7 cellular contexts compared by ENCODE assay signal in genomic region chr13:46553521-46553885, GRCh38. TPM values are rescaled to one million over a fixed set of nuclear protein-coding genes. Genes with fewer than 3 reads are reported as not detected.
DNase-seq lines count a peak whose midpoint lies in the region; ATAC-seq lines count a peak whose summit lies in the region.

No MANE protein-coding gene starts in this region.

- peaks cover 9% of the 10 kb centered on the region for H3K79me1 ChIP-seq in mesendoderm (ENCODE audit: low read length)

- peak overlapping the region; percentile 55 for H2BK5ac ChIP-seq in mesendoderm (ENCODE audit: low read length)

- H2AFZ ChIP-seq in Karpas-422 (ENCODE audit: low read length): peak overlapping the region; percentile 96; the same call in 1 of the 2 replicates

- H3K36me3 ChIP-seq in Karpas-422 (ENCODE audit: insufficient read depth, low read length) (no peaks in the 10 kb centered on the region), mesendoderm (ENCODE audit: control insufficient read depth, insufficient read depth, low read length) (no peaks in the 10 kb centered on the region), aorta (ENCODE audit: control insufficient read depth in 1 of 2, insufficient read depth in 2 of 2, low read length in 1 of 2) (no peaks in the 10 kb centered on the region)

- H3K56ac ChIP-seq in mesendoderm (ENCODE audit: low read length): peak overlapping the region; percentile 99

- H3K4me1 ChIP-seq in Karpas-422 (ENCODE audit: low read length) (peaks cover 25% of the 10 kb centered on the region), mesendoderm (ENCODE audit: control insufficient read depth, low read depth, low read length) (peaks cover 2% of the 10 kb centered on the region), aorta (ENCODE audit: control insufficient read depth in 1 of 2, insufficient read depth in 2 of 2, low read length in 2 of 2) (no peaks in the 10 kb centered on the region)

- H4K8ac ChIP-seq in mesendoderm (ENCODE audit: low read depth, low read length): peak overlapping the region; percentile 79

- H3K9ac ChIP-seq in Karpas-422 (ENCODE audit: low read length): peak overlapping the region; percentile 77
- H3K9ac ChIP-seq in mesendoderm (ENCODE audit: low read length): peak overlapping the region; percentile 95

- H3K23ac ChIP-seq in mesendoderm (ENCODE audit: low read length): peak overlapping the region; percentile 100

- no peaks in the 10 kb centered on the region for H3K9me2 ChIP-seq in Karpas-422 (replicated peaks; ENCODE audit: insufficient read depth, low read length)

- H3K4me3 ChIP-seq in Karpas-422 (ENCODE audit: low read length): peak overlapping the region; percentile 76
- peak overlapping the region; percentile 76 for H3K4me3 ChIP-seq in mesendoderm (ENCODE audit: low read length)
- peak overlapping the region; percentile 68 to 98 for H3K4me3 ChIP-seq in aorta (ENCODE audit: low read length in 2 of 2)

- H3K27me3 ChIP-seq in Karpas-422 (ENCODE audit: low read length) (0 out of 2 replicates have a peak, but pooled peaks cover 2% of the 10 kb centered on the region), mesendoderm (ENCODE audit: insufficient read depth, low read length, poor library complexity) (no peaks in the 10 kb centered on the region), aorta (ENCODE audit: control insufficient read depth in 1 of 2, insufficient read depth in 2 of 2, low read length in 1 of 2) (no peaks in the 10 kb centered on the region)

- no CpG with 5 or more reads among the region's 34 CpGs for WGBS in mesendoderm (ENCODE audit: extremely low coverage, insufficient coverage, low lambda C conversion rate)
- 0% methylated on average over 34 of the region's 34 CpGs for WGBS in aorta, 2 donors

- no peak overlapping the region for H4K5ac ChIP-seq in mesendoderm (ENCODE audit: low read length)

- H2BK15ac ChIP-seq in mesendoderm (replicated peaks; ENCODE audit: low read depth): no peak overlapping the region

- H3K4me2 ChIP-seq in Karpas-422 (ENCODE audit: low read depth, low read length, poor library complexity, severe bottlenecking): peak overlapping the region; percentile 84
- H3K4me2 ChIP-seq in mesendoderm (ENCODE audit: low read length): peak overlapping the region; percentile 71

- no peak overlapping the region for H3K27ac ChIP-seq in Karpas-422 (ENCODE audit: low read length)
- H3K27ac ChIP-seq in caudate nucleus (ENCODE audit: low read depth, low read length): peak overlapping the region; percentile 61
- peak overlapping the region; percentile 55 for H3K27ac ChIP-seq in mesendoderm (ENCODE audit: low read depth, low read length)
- H3K27ac ChIP-seq in aorta (ENCODE audit: low read depth in 1 of 2, low read length in 2 of 2): peak overlapping the region; percentile 48 to 73

- no peaks in the 10 kb centered on the region for H3K9me3 ChIP-seq in Karpas-422 (ENCODE audit: low read length)
- H3K9me3 ChIP-seq in aorta (ENCODE audit: control insufficient read depth, low read length): no peaks in the 10 kb centered on the region

- H3K79me2 ChIP-seq in Karpas-422 (ENCODE audit: low read length) (no peaks in the 10 kb centered on the region), mesendoderm (ENCODE audit: control insufficient read depth, insufficient read depth, low read length) (peaks cover 31% of the 10 kb centered on the region)

- ATAC-seq in GM21447 (IDR thresholded peaks at IDR 0.05; ENCODE audit: unreplicated experiment): peak; percentile 4
- peak; percentile 21 for ATAC-seq in aorta (ENCODE audit: low FRiP score)

- H2AK5ac ChIP-seq in mesendoderm (ENCODE audit: low read length): no peak overlapping the region

- H3K18ac ChIP-seq in mesendoderm (ENCODE audit: low read length): peak overlapping the region; percentile 91

- intact Hi-C loops in aorta (cut with DNase I): loop anchor here (2.0 to 10.0 kb wide), 4 partner anchors 51 to 124 kb away; no protein-coding TSS in a partner anchor

- DNase-seq in Karpas-422 (no peak), caudate nucleus (lab: John Stamatoyannopoulos, UW) (peak in 5 of 61 donors; percentile 30 to 55 (median 41)), mesendoderm (peak; percentile 34), aorta (no peak), DMS 273 treated with DMSO at 0.1 percent for 48 hours (lab: John Stamatoyannopoulos, UW) (no peak), NCI-H2227 treated with DMSO at 0.1 percent for 48 hours (lab: John Stamatoyannopoulos, UW) (no peak)

- peak overlapping the region; percentile 82 for H3K4ac ChIP-seq in mesendoderm (ENCODE audit: low read depth, low read length)

- peak overlapping the region; percentile 51 for H2BK120ac ChIP-seq in mesendoderm (ENCODE audit: low read depth, low read length)

- H4K20me1 ChIP-seq in Karpas-422 (ENCODE audit: insufficient read depth, low read depth, low read length): peaks cover 8% of the 10 kb centered on the region; the same call in 1 of the 2 replicates

RNA-seq across cellular contexts. Expression of gene LRCH1, which starts 0.5 kb away (rescaled TPM):
- total RNA-seq in Karpas-422 (2014; rRNA removed; shearing (Covaris generic); ENCODE audit: low replicate concordance): 0.56 and 1.6 TPM in 2 replicates
- polyA plus RNA-seq in mesendoderm (2013, experiment 1 of 2): 4.4 TPM
- 4.4 TPM for polyA plus RNA-seq in mesendoderm (2013, experiment 2 of 2)
- 10 to 100 TPM; 44.4 to 46.5 TPM for total RNA-seq in aorta
- 10 to 100 TPM; 12.3 to 13.1 TPM for polyA plus RNA-seq in aorta

Comparison
In these comparisons a context has a peak if more than half of its experiments do, and no peak if none do; other contexts are left out.
1. RNA of gene LRCH1, which starts 0.5 kb away (total RNA-seq): 44.4 to 46.5 TPM in aorta; 0.56 to 1.6 TPM in Karpas-422; every median in the first group is over 10 times any median in the second.
2. Peak in every context shown above with its lines, with median percentiles within 50 percentile points of each other: H3K4me3 ChIP-seq.